8 cellular contexts compared by ENCODE assay signal in genomic region chr19:49983645-49984229, GRCh38. TPM values are rescaled to one million over a fixed set of nuclear protein-coding genes. Genes with fewer than 3 reads are reported as not detected.
DNase-seq lines count a peak whose midpoint lies in the region; ATAC-seq and TF ChIP-seq lines count a peak whose summit lies in the region.

No MANE protein-coding gene starts in this region.

- ATAC-seq in activated naive CD8-positive, alpha-beta T cell treated with anti-CD3 and anti-CD28 coated beads, Interleukin-2, amount 10 ng/mL, durations not matched to agents 7 days and 5 days (ENCODE audit: low read depth) = peak; percentile 60
- ATAC-seq in GM21381 (IDR thresholded peaks at IDR 0.05; ENCODE audit: unreplicated experiment) = no peak

- peaks cover 6% of the 10 kb centered on the region for H3K4me1 Mint-ChIP-seq in activated naive CD8-positive, alpha-beta T cell treated with anti-CD3 and anti-CD28 coated beads, Interleukin-2, amount 10 ng/mL, durations not matched to agents 7 days and 5 days

- DNase-seq in EH (ENCODE audit: low read depth) (peak; percentile 47), hepatic stellate cell (ENCODE audit: low spot score) (peak; percentile 55), epidermal melanocyte (ENCODE audit: insufficient read length, low spot score) (no peak)
- DNase-seq in activated naive CD8-positive, alpha-beta T cell treated with anti-CD3 and anti-CD28 coated beads, Interleukin-2, amount 10 ng/mL, durations not matched to agents 7 days and 5 days = peak; percentile 73
- DNase-seq in stimulated activated CD4-positive, alpha-beta T cell treated with anti-CD3 and anti-CD28 coated beads, Interleukin-12 subunit alpha, Interleukin-12 subunit beta, amount 100 ng/mL, for 24 hours (ENCODE audit: low read depth in 2 of 2) = peak; percentile 57 to 84

- H3K9me3 ChIP-seq in Loucy (ENCODE audit: insufficient read depth, low read depth, low read length) (no peaks in the 10 kb centered on the region), SU-DHL-6 (ENCODE audit: insufficient read depth, low read length) (no peaks in the 10 kb centered on the region)

- H3K4me3 ChIP-seq in Loucy (ENCODE audit: low read length, poor library complexity, severe bottlenecking) (no peak overlapping the region), SU-DHL-6 (ENCODE audit: insufficient read depth, low read length, poor library complexity, severe bottlenecking) (no peak overlapping the region)

- H2AFZ ChIP-seq in Loucy (ENCODE audit: low read length) = no peak overlapping the region
- no peak overlapping the region for H2AFZ ChIP-seq in SU-DHL-6 (ENCODE audit: low read depth, low read length, severe bottlenecking)

- H3K9ac ChIP-seq in Loucy (ENCODE audit: low read depth, low read length, poor library complexity, severe bottlenecking) = no peak overlapping the region
- H3K9ac ChIP-seq in SU-DHL-6 (ENCODE audit: low read length) = no peak overlapping the region

- no peaks in the 10 kb centered on the region for H3K9me3 Mint-ChIP-seq in activated naive CD8-positive, alpha-beta T cell treated with anti-CD3 and anti-CD28 coated beads, Interleukin-2, amount 10 ng/mL, durations not matched to agents 7 days and 5 days

- H3K36me3 ChIP-seq in Loucy (ENCODE audit: insufficient read depth, low read length) = no peaks in the 10 kb centered on the region
- no peaks in the 10 kb centered on the region for H3K36me3 ChIP-seq in SU-DHL-6 (ENCODE audit: low read length)

- no peaks in the 10 kb centered on the region for H3K27me3 Mint-ChIP-seq in activated naive CD8-positive, alpha-beta T cell treated with anti-CD3 and anti-CD28 coated beads, Interleukin-2, amount 10 ng/mL, durations not matched to agents 7 days and 5 days

- peaks cover 12% of the 10 kb centered on the region for H3K36me3 Mint-ChIP-seq in activated naive CD8-positive, alpha-beta T cell treated with anti-CD3 and anti-CD28 coated beads, Interleukin-2, amount 10 ng/mL, durations not matched to agents 7 days and 5 days

- TF ChIP-seq CTCF in Loucy (conservative IDR thresholded peaks at IDR 0.05; ENCODE audit: low read length) (peak; percentile 96), SU-DHL-6 (IDR thresholded peaks at IDR 0.05; ENCODE audit: insufficient read depth, low read length, poor library complexity, severe bottlenecking) (peak; percentile 86)

- no peak overlapping the region for H3K27ac ChIP-seq in SU-DHL-6 (ENCODE audit: low read depth, low read length)

- H3K27me3 ChIP-seq in Loucy (ENCODE audit: insufficient read depth, low read length, poor library complexity, severe bottlenecking) (no peaks in the 10 kb centered on the region), SU-DHL-6 (ENCODE audit: low read length) (no peaks in the 10 kb centered on the region)

- POLR2A ChIA-PET in activated naive CD8-positive, alpha-beta T cell treated with anti-CD3 and anti-CD28 coated beads, Interleukin-2, amount 10 ng/mL, durations not matched to agents 7 days and 5 days (lab: Charles Lee) = no interaction called here

- no peak overlapping the region for H3K27ac Mint-ChIP-seq in activated naive CD8-positive, alpha-beta T cell treated with anti-CD3 and anti-CD28 coated beads, Interleukin-2, amount 10 ng/mL, durations not matched to agents 7 days and 5 days

- H3K4me3 Mint-ChIP-seq in activated naive CD8-positive, alpha-beta T cell treated with anti-CD3 and anti-CD28 coated beads, Interleukin-2, amount 10 ng/mL, durations not matched to agents 7 days and 5 days = no peak overlapping the region

- H4K20me1 ChIP-seq in Loucy (ENCODE audit: insufficient read depth, low read length, poor library complexity, severe bottlenecking) (peaks cover 11% of the 10 kb centered on the region), SU-DHL-6 (ENCODE audit: low read depth, low read length) (no peaks in the 10 kb centered on the region)

- no peaks in the 10 kb centered on the region for H3K4me1 ChIP-seq in Loucy (ENCODE audit: insufficient read depth, low read length, poor library complexity, severe bottlenecking)

- H3F3A ChIP-seq in Loucy (ENCODE audit: low read depth) (no peaks in the 10 kb centered on the region), SU-DHL-6 (ENCODE audit: insufficient read depth) (no peaks in the 10 kb centered on the region)

- H3K79me2 ChIP-seq in Loucy (ENCODE audit: insufficient read depth, low read length) (no peaks in the 10 kb centered on the region), SU-DHL-6 (ENCODE audit: insufficient read depth, low read length) (no peaks in the 10 kb centered on the region)

- H3K4me2 ChIP-seq in Loucy (ENCODE audit: low read depth, low read length, poor library complexity, severe bottlenecking) (no peak overlapping the region), SU-DHL-6 (ENCODE audit: low read depth, low read length, poor library complexity, severe bottlenecking) (no peak overlapping the region)

- H3K9me2 ChIP-seq in Loucy (replicated peaks; ENCODE audit: low read depth, low read length) (no peaks in the 10 kb centered on the region), SU-DHL-6 (replicated peaks; ENCODE audit: insufficient read depth, low read length) (no peaks in the 10 kb centered on the region)

RNA-seq across cellular contexts. Expression of gene SIGLEC11, which starts 22.8 kb away (rescaled TPM):
- total RNA-seq in activated naive CD8-positive, alpha-beta T cell treated with anti-CD3 and anti-CD28 coated beads, Interleukin-2, amount 10 ng/mL, durations not matched to agents 7 days and 5 days = not detected

RNA-seq across cellular contexts. Expression of gene VRK3, which starts 41.4 kb away (rescaled TPM):
- total RNA-seq in activated naive CD8-positive, alpha-beta T cell treated with anti-CD3 and anti-CD28 coated beads, Interleukin-2, amount 10 ng/mL, durations not matched to agents 7 days and 5 days = 10 to 100 TPM; 81.2 to 82.1 TPM

RNA-seq across cellular contexts. Expression of gene ZNF473, which starts 42.1 kb away (rescaled TPM):
- total RNA-seq in activated naive CD8-positive, alpha-beta T cell treated with anti-CD3 and anti-CD28 coated beads, Interleukin-2, amount 10 ng/mL, durations not matched to agents 7 days and 5 days = 10 to 100 TPM; 11.8 to 12.7 TPM

RNA-seq across cellular contexts. Expression of gene NUP62, which starts 54.4 kb away (rescaled TPM):
- 100 to 1,000 TPM in 1 of 2 experiments, 10 to 100 TPM in 1; 94.2 to 105 TPM for total RNA-seq in activated naive CD8-positive, alpha-beta T cell treated with anti-CD3 and anti-CD28 coated beads, Interleukin-2, amount 10 ng/mL, durations not matched to agents 7 days and 5 days

RNA-seq across cellular contexts. Expression of gene ATF5, which starts 54.7 kb away (rescaled TPM):
- 1 to 10 TPM; 6.9 TPM for total RNA-seq in activated naive CD8-positive, alpha-beta T cell treated with anti-CD3 and anti-CD28 coated beads, Interleukin-2, amount 10 ng/mL, durations not matched to agents 7 days and 5 days
